Comparison of ENCODE assay signal across 8 cellular contexts in genomic region chr19:51394045-51394836, GRCh38. TPM values are rescaled to one million over a fixed set of nuclear protein-coding genes. Genes with fewer than 3 reads are reported as not detected.
DNase-seq lines count a peak whose midpoint lies in the region; ATAC-seq and TF ChIP-seq lines count a peak whose summit lies in the region.

No MANE protein-coding gene starts in this region.

- TF ChIP-seq CTCF in PC-9 (conservative IDR thresholded peaks at IDR 0.05) (no peak), esophagus muscularis mucosa (IDR thresholded peaks at IDR 0.05) (no peak)

- H3K27ac ChIP-seq in CD4-positive, CD25-positive, alpha-beta regulatory T cell (ENCODE audit: insufficient read depth, low read length, poor library complexity, severe bottlenecking): peak overlapping the region; percentile 59
- H3K27ac ChIP-seq in PC-9 (no peak overlapping the region), esophagus muscularis mucosa (replicated peaks in 1 of 4) (peak overlapping the region; percentile 69 to 81 (median 78)), muscle layer of colon (ENCODE audit: low read depth, low read length) (peak overlapping the region; percentile 42)

- no peaks in the 10 kb centered on the region for H3K9me2 ChIP-seq in PC-9 (ENCODE audit: insufficient read depth)

- H3K4me3 Mint-ChIP-seq in CD4-positive, CD25-positive, alpha-beta regulatory T cell: peak overlapping the region; percentile 74 to 94 (median 88)
- peak overlapping the region; percentile 73 for H3K4me3 Mint-ChIP-seq in activated T-cell treated with anti-CD3 and anti-CD28 coated beads, Interleukin-2, amount 50 U/mL, for 4 hours

- H3K27me3 ChIP-seq in CD4-positive, CD25-positive, alpha-beta regulatory T cell (ENCODE audit: control insufficient read depth, insufficient read depth, low read length): no peaks in the 10 kb centered on the region
- H3K27me3 ChIP-seq in PC-9 (ENCODE audit: insufficient read depth, low read depth) (no peaks in the 10 kb centered on the region), esophagus muscularis mucosa (no peaks in the 10 kb centered on the region), muscle layer of colon (ENCODE audit: control insufficient read depth in 1 of 2, insufficient read depth in 2 of 2, low read length in 2 of 2) (no peaks in the 10 kb centered on the region)

- no peaks in the 10 kb centered on the region for H3K36me3 Mint-ChIP-seq in CD4-positive, CD25-positive, alpha-beta regulatory T cell
- H3K36me3 Mint-ChIP-seq in activated T-cell treated with anti-CD3 and anti-CD28 coated beads, Interleukin-2, amount 50 U/mL, for 4 hours (ENCODE audit: insufficient read depth): no peaks in the 10 kb centered on the region

- BruUV-seq in PC-9 (replicated peaks; lab: Mats Ljungman, UMichigan): no TSS peak

- no peaks in the 10 kb centered on the region for H3K27me3 Mint-ChIP-seq in CD4-positive, CD25-positive, alpha-beta regulatory T cell
- H3K27me3 Mint-ChIP-seq in activated T-cell treated with anti-CD3 and anti-CD28 coated beads, Interleukin-2, amount 50 U/mL, for 4 hours (ENCODE audit: low read depth): no peaks in the 10 kb centered on the region

- peaks cover 7% of the 10 kb centered on the region for H3K4me1 ChIP-seq in CD4-positive, CD25-positive, alpha-beta regulatory T cell (ENCODE audit: control insufficient read depth, insufficient read depth, low read length, poor library complexity, severe bottlenecking)
- peaks cover 10% of the 10 kb centered on the region for H3K4me1 ChIP-seq in PC-9 (replicated peaks; ENCODE audit: insufficient read depth)
- H3K4me1 ChIP-seq in esophagus muscularis mucosa: peaks cover 9 to 14% (median 13%) of the 10 kb centered on the region in 4 donors
- peaks cover 11% of the 10 kb centered on the region for H3K4me1 ChIP-seq in muscle layer of colon (ENCODE audit: insufficient read depth, low read length)

- CTCF ChIA-PET in PC-9 (lab: Charles Lee): interaction anchor here (0.6 to 0.7 kb wide), 2 partner anchors 302 to 461 kb away, joined by 3 read pairs; no protein-coding TSS in a partner anchor

- WGBS in esophagus muscularis mucosa: under 1% methylated on average over 43 of the region's 45 CpGs

- peak; percentile 96 to 97 for ATAC-seq in CD4-positive, CD25-positive, alpha-beta regulatory T cell (ENCODE audit: low read depth in 2 of 2)
- ATAC-seq in GM19395 (IDR thresholded peaks at IDR 0.05; ENCODE audit: unreplicated experiment) (peak; percentile 84), HG03558 (IDR thresholded peaks at IDR 0.05; ENCODE audit: extremely low read depth, unreplicated experiment) (peak; percentile 68)
- peak; percentile 92 to 94 for ATAC-seq in activated T-cell treated with anti-CD3 and anti-CD28 coated beads, Interleukin-2, amount 50 U/mL, for 4 hours

- POLR2A ChIA-PET in PC-9 (lab: Charles Lee; ENCODE audit: unreplicated experiment): interaction anchor here (0.6 to 1.0 kb wide), 3 partner anchors 27 to 724 kb away, joined by 3 to 6 read pairs (median 4); no protein-coding TSS in a partner anchor

- peaks cover 5% of the 10 kb centered on the region for H3F3A ChIP-seq in PC-9 (ENCODE audit: insufficient read depth, low read depth)

- peak overlapping the region; percentile 94 for H3K4me3 ChIP-seq in CD4-positive, CD25-positive, alpha-beta regulatory T cell (ENCODE audit: low read depth, low read length)
- H3K4me3 ChIP-seq in PC-9 (peak overlapping the region; percentile 62), esophagus muscularis mucosa (peak overlapping the region; percentile 45 to 59 (median 48)), muscle layer of colon (ENCODE audit: low read depth in 1 of 2, low read length in 2 of 2) (peak overlapping the region; percentile 49 to 78)

- peaks cover 7% of the 10 kb centered on the region; the same call in 1 of the 2 replicates for H3K79me2 ChIP-seq in PC-9 (ENCODE audit: low read depth)

- H3K36me3 ChIP-seq in CD4-positive, CD25-positive, alpha-beta regulatory T cell (ENCODE audit: control insufficient read depth, insufficient read depth, low read length): no peaks in the 10 kb centered on the region
- H3K36me3 ChIP-seq in PC-9 (ENCODE audit: low read depth) (no peaks in the 10 kb centered on the region), esophagus muscularis mucosa (no peaks in the 10 kb centered on the region), muscle layer of colon (ENCODE audit: insufficient read depth, low read length) (no peaks in the 10 kb centered on the region)

- H3K27ac Mint-ChIP-seq in CD4-positive, CD25-positive, alpha-beta regulatory T cell: peak overlapping the region; percentile 80 to 91 (median 88)

- H2AFZ ChIP-seq in PC-9: peak overlapping the region; percentile 95

- H3K4me1 Mint-ChIP-seq in CD4-positive, CD25-positive, alpha-beta regulatory T cell: peaks cover 10 to 30% (median 16%) of the 10 kb centered on the region in 4 donors
- peaks cover 38% of the 10 kb centered on the region for H3K4me1 Mint-ChIP-seq in activated T-cell treated with anti-CD3 and anti-CD28 coated beads, Interleukin-2, amount 50 U/mL, for 4 hours (ENCODE audit: low read depth)

- TF ChIP-seq POLR2A in esophagus muscularis mucosa (IDR thresholded peaks at IDR 0.05; ENCODE audit: low read depth): no peak

- no peaks in the 10 kb centered on the region for H4K20me1 ChIP-seq in PC-9 (ENCODE audit: insufficient read depth)

- peak overlapping the region; percentile 84 for H3K4me2 ChIP-seq in PC-9

- H3K9me3 ChIP-seq in CD4-positive, CD25-positive, alpha-beta regulatory T cell (ENCODE audit: control insufficient read depth in 2 of 2, low read length in 2 of 2): no peaks in the 10 kb centered on the region
- H3K9me3 ChIP-seq in PC-9 (ENCODE audit: insufficient read depth, low read depth) (no peaks in the 10 kb centered on the region), esophagus muscularis mucosa (no peaks in the 10 kb centered on the region), muscle layer of colon (ENCODE audit: low read length) (no peaks in the 10 kb centered on the region)

- peaks cover 0 to 2% (median 0%) of the 10 kb centered on the region in 7 donors for H3K9me3 Mint-ChIP-seq in CD4-positive, CD25-positive, alpha-beta regulatory T cell
- H3K9me3 Mint-ChIP-seq in activated T-cell treated with anti-CD3 and anti-CD28 coated beads, Interleukin-2, amount 50 U/mL, for 4 hours: no peaks in the 10 kb centered on the region

- no peak for TF ChIP-seq EP300 in esophagus muscularis mucosa (IDR thresholded peaks at IDR 0.05)

- intact Hi-C loops in PC-9 (cut with micrococcal nuclease; ENCODE audit: unreplicated experiment): loop anchor here (1.0 to 2.0 kb wide), 2 partner anchors 28 to 55 kb away; partner anchors contain the start of gene ETFB
- intact Hi-C loops in esophagus muscularis mucosa (cut with DNase I): loop anchor here (5.0 kb wide), 1 partner anchor 52 kb away; the partner anchor contains the start of gene VSIG10L

- H3K9ac ChIP-seq in muscle layer of colon (ENCODE audit: low read length): no peak overlapping the region

- DNase-seq in CD4-positive, CD25-positive, alpha-beta regulatory T cell: peak; percentile 83 to 99 (median 91)
- DNase-seq in PC-9 (peak; percentile 94 to 99), esophagus muscularis mucosa (ENCODE audit: extremely low spot score) (peak; percentile 98)
- DNase-seq in activated T-cell treated with anti-CD3 and anti-CD28 coated beads, Interleukin-2, amount 50 U/mL, for 4 hours: peak; percentile 78
- DNase-seq in stimulated activated CD8-positive, alpha-beta memory T cell treated with anti-CD3 and anti-CD28 coated beads, Interleukin-7, amount 100 ng/mL, for 1 hour (ENCODE audit: low read depth in 2 of 2): peak; percentile 70 to 71

RNA-seq across cellular contexts. Expression of gene C19orf84, which starts 3.9 kb away (rescaled TPM):
- not detected for total RNA-seq in CD4-positive, CD25-positive, alpha-beta regulatory T cell
- polyA plus RNA-seq in CD4-positive, CD25-positive, alpha-beta regulatory T cell: not detected
- total RNA-seq in PC-9 (2021) (0.48 and 0.90 TPM in 2 replicates), esophagus muscularis mucosa (not detected)
- not detected for total RNA-seq in activated T-cell treated with anti-CD3 and anti-CD28 coated beads, Interleukin-2, amount 50 U/mL, for 4 hours

RNA-seq across cellular contexts. Expression of gene LIM2, which starts 6.5 kb away (rescaled TPM):
- total RNA-seq in CD4-positive, CD25-positive, alpha-beta regulatory T cell: not detected
- polyA plus RNA-seq in CD4-positive, CD25-positive, alpha-beta regulatory T cell: not detected
- total RNA-seq in PC-9 (2021) (not detected in 2 replicates), esophagus muscularis mucosa (not detected)
- total RNA-seq in activated T-cell treated with anti-CD3 and anti-CD28 coated beads, Interleukin-2, amount 50 U/mL, for 4 hours: under 1 TPM in 2 of 3 donors, not detected in 1; 0.58 to 0.65 TPM

RNA-seq across cellular contexts. Expression of gene NKG7, which starts 21.8 kb away (rescaled TPM):
- total RNA-seq in CD4-positive, CD25-positive, alpha-beta regulatory T cell: 1.8 TPM
- 10 to 100 TPM in 1 of 4 donors, 1 to 10 TPM in 3; 2.7 to 12.2 (median 4.5) TPM for polyA plus RNA-seq in CD4-positive, CD25-positive, alpha-beta regulatory T cell
- total RNA-seq in PC-9 (2021) (not detected in 2 replicates), esophagus muscularis mucosa (1 to 10 TPM in 3 of 4 donors, not detected in 1; 1.5 to 4.1 (median 2.4) TPM)
- 100 to 1,000 TPM; 146 to 232 (median 153) TPM for total RNA-seq in activated T-cell treated with anti-CD3 and anti-CD28 coated beads, Interleukin-2, amount 50 U/mL, for 4 hours

RNA-seq across cellular contexts. Expression of gene SIGLEC10, which starts 23.2 kb away (rescaled TPM):
- 0.25 TPM for total RNA-seq in CD4-positive, CD25-positive, alpha-beta regulatory T cell
- under 1 TPM in 3 of 4 donors, not detected in 1; 0.15 to 0.37 (median 0.30) TPM for polyA plus RNA-seq in CD4-positive, CD25-positive, alpha-beta regulatory T cell
- total RNA-seq in PC-9 (2021) (not detected in 2 replicates), esophagus muscularis mucosa (1 to 10 TPM; 1.4 to 4.1 (median 2.4) TPM)
- total RNA-seq in activated T-cell treated with anti-CD3 and anti-CD28 coated beads, Interleukin-2, amount 50 U/mL, for 4 hours: under 1 TPM; 0.43 to 0.63 (median 0.53) TPM

RNA-seq across cellular contexts. Expression of gene CLDND2, which starts 25.4 kb away (rescaled TPM):
- not detected for total RNA-seq in CD4-positive, CD25-positive, alpha-beta regulatory T cell
- polyA plus RNA-seq in CD4-positive, CD25-positive, alpha-beta regulatory T cell: under 1 TPM in 1 of 4 donors, not detected in 3; 0.41 TPM
- total RNA-seq in PC-9 (2021) (1.5 and 4.5 TPM in 2 replicates), esophagus muscularis mucosa (not detected)
- total RNA-seq in activated T-cell treated with anti-CD3 and anti-CD28 coated beads, Interleukin-2, amount 50 U/mL, for 4 hours: 1 to 10 TPM; 3.8 to 6.4 (median 5.3) TPM

Comparison
In these comparisons a context has a peak if more than half of its experiments do, and no peak if none do; other contexts are left out.
1. RNA of gene NKG7, which starts 21.8 kb away (total RNA-seq): 146 to 232 TPM in activated T-cell treated with anti-CD3 and anti-CD28 coated beads, Interleukin-2, amount 50 U/mL, for 4 hours; 1.5 to 4.1 TPM in esophagus muscularis mucosa, 1.8 TPM in CD4-positive, CD25-positive, alpha-beta regulatory T cell (single experiment) and not detected in PC-9; every median in the first group is over 10 times any median in the second.
2. Peak in every context shown above with its lines, with median percentiles within 50 percentile points of each other: ATAC-seq, DNase-seq and H3K4me3 ChIP-seq.